1 cellular context compared by ENCODE assay signal in genomic region chr2:104856973-104857261, GRCh38.
TF ChIP-seq lines count a peak whose summit lies in the region.

No MANE protein-coding gene starts in this region.

TF ChIP-seq in HepG2, 621 proteins besides CTCF, POLR2A, EP300 and RAD21:
- TF ChIP-seq SOX5 (CRISPR knock-in tag; IDR thresholded peaks at IDR 0.05; ENCODE audit: borderline replicate concordance): no peak
- TF ChIP-seq MTF2 (CRISPR knock-in tag; IDR thresholded peaks at IDR 0.05; ENCODE audit: borderline replicate concordance): no peak
- no peak for TF ChIP-seq DMTF1 (CRISPR knock-in tag; IDR thresholded peaks at IDR 0.05)
- no peak for TF ChIP-seq SMAD3 (CRISPR knock-in tag; IDR thresholded peaks at IDR 0.05)
- no peak for TF ChIP-seq HINFP (CRISPR knock-in tag; IDR thresholded peaks at IDR 0.05; ENCODE audit: low read depth)
- TF ChIP-seq FOXC1 (CRISPR knock-in tag; IDR thresholded peaks at IDR 0.05; ENCODE audit: borderline replicate concordance): no peak
- no peak for TF ChIP-seq FOSL2 (CRISPR knock-in tag; IDR thresholded peaks at IDR 0.05)
- no peak for TF ChIP-seq PITX1 (CRISPR knock-in tag; IDR thresholded peaks at IDR 0.05)
- TF ChIP-seq ZBTB42 (CRISPR knock-in tag; IDR thresholded peaks at IDR 0.05): no peak
- no peak for TF ChIP-seq ZNF296 (CRISPR knock-in tag; conservative IDR thresholded peaks at IDR 0.05)
- TF ChIP-seq ZNF629 (CRISPR knock-in tag; conservative IDR thresholded peaks at IDR 0.05): no peak
- TF ChIP-seq TRAFD1 (CRISPR knock-in tag; IDR thresholded peaks at IDR 0.05; ENCODE audit: borderline replicate concordance): no peak
- no peak for TF ChIP-seq ZNF335 (CRISPR knock-in tag; IDR thresholded peaks at IDR 0.05)
TF ChIP-seq in HepG2: peak in this region for 0.
